21 cellular contexts compared by ENCODE assay signal in the genomic region with DNA sequence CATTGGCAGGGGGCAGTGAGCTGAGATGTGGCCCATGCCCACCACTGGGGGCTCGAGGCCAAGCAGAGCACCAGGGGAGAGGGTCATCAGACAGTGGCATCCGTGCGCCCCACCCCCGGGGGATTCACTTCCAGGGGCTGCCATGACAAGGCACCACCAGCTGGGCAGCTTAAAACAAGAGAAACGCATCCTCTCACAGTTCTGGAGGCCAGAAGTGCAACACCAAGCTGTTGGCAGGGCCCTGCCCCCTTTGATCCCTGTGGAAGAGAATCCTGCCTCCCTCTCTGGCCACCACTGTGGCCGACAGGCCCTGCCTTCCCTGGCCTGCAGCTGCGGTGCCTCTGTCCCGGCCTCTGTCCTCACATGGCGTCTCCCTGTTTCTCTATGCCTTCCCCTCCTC.
DNase-seq lines count a peak whose midpoint lies in the region; ATAC-seq, FAIRE-seq and TF ChIP-seq lines count a peak whose summit lies in the region.
"Had no signal": no experiment of that assay in that cellular context is flagged by ENCODE, and none has a peak within 500 bp of the region (broad histone marks: within the 10 kb centered on the region; RNA-seq: fewer than 3 reads in every experiment).

No MANE protein-coding gene starts in this region.

- H2AFZ ChIP-seq in HepG2 (ENCODE audit: low read length) = no peak overlapping the region
- no peak overlapping the region for H2AFZ ChIP-seq in PC-9

- BruUV-seq in HepG2 (replicated peaks; lab: Mats Ljungman, UMichigan) (no TSS peak), PC-9 (replicated peaks; lab: Mats Ljungman, UMichigan) (no TSS peak)

- H3K4me3 ChIP-seq in BLaER1 treated with 17β-estradiol and CSF1 and Interleukin-3, amounts not matched to agents 10 nM and 100 nM = no peak overlapping the region
- H3K4me3 ChIP-seq in HepG2 (replicated peaks in 1 of 3; ENCODE audit: insufficient read depth in 1 of 3, low read depth in 2 of 3, low read length in 3 of 3) (no peak overlapping the region), PC-9 (no peak overlapping the region), esophagus muscularis mucosa (no peak overlapping the region)
- H3K4me3 ChIP-seq: breast epithelium, left ventricle myocardium inferior, Peyer's patch, right lobe of liver, SK-N-MC had no signal

- WGBS in HepG2 (ENCODE audit: low lambda C conversion rate) = 42% methylated on average over 9 of the region's 9 CpGs
- 91% methylated on average over 9 of the region's 9 CpGs for WGBS in esophagus muscularis mucosa

- no peak for FAIRE-seq in HepG2 (lab: Jason Lieb, UNC)

- no peaks in the 10 kb centered on the region for H3K9me3 ChIP-seq in BLaER1 treated with 17β-estradiol and CSF1 and Interleukin-3, amounts not matched to agents 10 nM and 100 nM (replicated peaks in 1 of 11)
- H3K9me3 ChIP-seq in HepG2 (ENCODE audit: low read length) (no peaks in the 10 kb centered on the region), PC-9 (ENCODE audit: insufficient read depth, low read depth) (no peaks in the 10 kb centered on the region), esophagus muscularis mucosa (no peaks in the 10 kb centered on the region)
- H3K9me3 ChIP-seq: breast epithelium, left ventricle myocardium inferior, Peyer's patch, right lobe of liver had no signal

- intact Hi-C loops in HepG2 (cut with micrococcal nuclease; ENCODE audit: unreplicated experiment) = no loop called here
- intact Hi-C loops in posterior vena cava (cut with DNase I) = loop anchor here in 1 of 2 donors (10.0 kb wide), 1 partner anchor 161 kb away; no protein-coding TSS in a partner anchor
- intact Hi-C loops in PC-9 (cut with micrococcal nuclease; ENCODE audit: unreplicated experiment) = no loop called here
- intact Hi-C loops in esophagus muscularis mucosa (cut with DNase I) = no loop called here

- peak; percentile 75 for ATAC-seq in HepG2

- TF ChIP-seq CTCF in VCaP (conservative IDR thresholded peaks at IDR 0.05) (no peak), HepG2 (CRISPR knock-in tag; IDR thresholded peaks at IDR 0.05) (no peak), PC-9 (conservative IDR thresholded peaks at IDR 0.05) (no peak), esophagus muscularis mucosa (IDR thresholded peaks at IDR 0.05) (no peak)

- peak overlapping the region in 9 of 11 experiments; percentile 10 to 60 (median 45); a peak in 13 of 22 replicates for H3K4me2 ChIP-seq in BLaER1 treated with 17β-estradiol and CSF1 and Interleukin-3, amounts not matched to agents 10 nM and 100 nM
- H3K4me2 ChIP-seq in HepG2 (ENCODE audit: low read depth, low read length) (no peak overlapping the region), PC-9 (no peak overlapping the region)

- DNase-seq in HepG2 (ENCODE audit: low spot score) (no peak), posterior vena cava (ENCODE audit: low spot score) (peak; percentile 28), HK-2 (ENCODE audit: unreplicated experiment) (no peak), PC-9 (no peak), nucleus accumbens (lab: John Stamatoyannopoulos, UW) (no peak), esophagus muscularis mucosa (ENCODE audit: extremely low spot score) (no peak)
- DNase-seq: activated CD4-positive, alpha-beta T cell treated with anti-CD3 and anti-CD28 coated beads, Interleukin-2, amount 50 U/mL, for 1 hour; activated gamma-delta T cell treated with Interleukin-2 at 50 U/mL for 16 hours; GOT3; head of caudate nucleus; left ventricle myocardium inferior; NCI-H1105; NCI-H2081; stimulated activated CD4-positive, alpha-beta T cell treated with anti-CD3 and anti-CD28 coated beads, Interleukin-15, amount 100 ng/mL, for 24 hours; T-helper 2 cell had no signal

- no peaks in the 10 kb centered on the region for H4K20me1 ChIP-seq in BLaER1 treated with 17β-estradiol and CSF1 and Interleukin-3, amounts not matched to agents 10 nM and 100 nM
- H4K20me1 ChIP-seq in HepG2 (ENCODE audit: insufficient read depth, low read length) (no peaks in the 10 kb centered on the region), PC-9 (ENCODE audit: insufficient read depth) (no peaks in the 10 kb centered on the region)

- H3K9me2 ChIP-seq in PC-9 (ENCODE audit: insufficient read depth) = no peaks in the 10 kb centered on the region

- H3K27me3 ChIP-seq in BLaER1 treated with 17β-estradiol and CSF1 and Interleukin-3, amounts not matched to agents 10 nM and 100 nM = no peaks in the 10 kb centered on the region
- H3K27me3 ChIP-seq in HepG2 (ENCODE audit: control insufficient read depth in 1 of 2, insufficient read depth in 2 of 2, low read length in 2 of 2) = peaks cover 4 to 61% of the 10 kb centered on the region in 2 experiments; a peak in 4 of 5 replicates
- H3K27me3 ChIP-seq in PC-9 (ENCODE audit: insufficient read depth, low read depth) = peaks cover 96% of the 10 kb centered on the region
- H3K27me3 ChIP-seq in esophagus muscularis mucosa = no peaks in the 10 kb centered on the region
- H3K27me3 ChIP-seq: breast epithelium, Peyer's patch, right lobe of liver had no signal

- H3K79me2 ChIP-seq in HepG2 (ENCODE audit: insufficient read depth, low read length) = no peaks in the 10 kb centered on the region
- H3K79me2 ChIP-seq in PC-9 (ENCODE audit: low read depth) = no peaks in the 10 kb centered on the region

- TF ChIP-seq EP300 in HepG2 (IDR thresholded peaks at IDR 0.05; ENCODE audit: low read depth in 2 of 2, low read length in 2 of 2) = no peak
- no peak for TF ChIP-seq EP300 in HepG2 (CRISPR knock-in tag; IDR thresholded peaks at IDR 0.05; ENCODE audit: borderline replicate concordance)
- no peak for TF ChIP-seq EP300 in esophagus muscularis mucosa (IDR thresholded peaks at IDR 0.05)

- in situ Hi-C loops in HepG2 (cut with HindIII; ENCODE audit: extremely low pct_ligation_motif_present, low pct_unique_long_range_greater_than_20kb) = no loop called here

- CTCF ChIA-PET in HepG2 (lab: Yijun Ruan, JAX; ENCODE audit: low intra/inter-chr PET ratio, low total read pairs) = no interaction called here
- CTCF ChIA-PET in PC-9 (lab: Charles Lee) = no interaction called here

- 0 out of 22 replicates have a peak overlapping the region, but pooled peaks of 1 of the 11 experiments have one; percentile 4 for H3K9ac ChIP-seq in BLaER1 treated with 17β-estradiol and CSF1 and Interleukin-3, amounts not matched to agents 10 nM and 100 nM
- H3K9ac ChIP-seq in HepG2 (ENCODE audit: insufficient read depth, low read depth, low read length) = no peak overlapping the region

- TF ChIP-seq RAD21 in HepG2 (CRISPR knock-in tag; IDR thresholded peaks at IDR 0.05) = no peak

- TF ChIP-seq POLR2A in HepG2 (IDR thresholded peaks at IDR 0.05; ENCODE audit: insufficient read depth in 1 of 2, low read depth in 2 of 2, low read length in 2 of 2) (no peak), esophagus muscularis mucosa (IDR thresholded peaks at IDR 0.05; ENCODE audit: low read depth) (no peak)

- peak overlapping the region in 9 of 11 experiments; percentile 2 to 62 (median 41); a peak in 15 of 22 replicates for H3K27ac ChIP-seq in BLaER1 treated with 17β-estradiol and CSF1 and Interleukin-3, amounts not matched to agents 10 nM and 100 nM
- H3K27ac ChIP-seq in VCaP (peak overlapping the region; percentile 98), HepG2 (ENCODE audit: extremely low read length, insufficient read depth, low read length) (no peak overlapping the region), PC-9 (no peak overlapping the region), esophagus muscularis mucosa (replicated peaks in 1 of 4) (peak overlapping the region in 1 of 4 donors; percentile 26)
- H3K27ac ChIP-seq: left ventricle myocardium inferior, Peyer's patch, SK-N-MC had no signal

- H3K4me1 ChIP-seq in BLaER1 treated with 17β-estradiol and CSF1 and Interleukin-3, amounts not matched to agents 10 nM and 100 nM = peaks cover 23 to 67% (median 58%) of the 10 kb centered on the region in 10 experiments
- H3K4me1 ChIP-seq in HepG2 (ENCODE audit: insufficient read depth, low read length) = peaks cover 37% of the 10 kb centered on the region
- no peaks in the 10 kb centered on the region for H3K4me1 ChIP-seq in PC-9 (replicated peaks; ENCODE audit: insufficient read depth)
- peaks cover 5 to 43% (median 26%) of the 10 kb centered on the region in 4 donors for H3K4me1 ChIP-seq in esophagus muscularis mucosa

- no peaks in the 10 kb centered on the region for H3K36me3 ChIP-seq in BLaER1 treated with 17β-estradiol and CSF1 and Interleukin-3, amounts not matched to agents 10 nM and 100 nM
- H3K36me3 ChIP-seq in HepG2 (replicated peaks in 1 of 2; ENCODE audit: control insufficient read depth in 1 of 2, insufficient read depth in 2 of 2, low read length in 2 of 2) = no peaks in the 10 kb centered on the region
- H3K36me3 ChIP-seq in PC-9 (ENCODE audit: low read depth) = no peaks in the 10 kb centered on the region
- no peaks in the 10 kb centered on the region for H3K36me3 ChIP-seq in esophagus muscularis mucosa
- H3K36me3 ChIP-seq: breast epithelium, left ventricle myocardium inferior, Peyer's patch, right lobe of liver had no signal

- no peaks in the 10 kb centered on the region for H3F3A ChIP-seq in PC-9 (ENCODE audit: insufficient read depth, low read depth)

- POLR2A ChIA-PET in HepG2 (lab: Yijun Ruan, JAX) (interaction anchor here (1.1 to 1.6 kb wide), 2 partner anchors 80 to 188 kb away, joined by 4 to 5 read pairs; a partner anchor contains a TSS), PC-9 (lab: Charles Lee; ENCODE audit: unreplicated experiment) (no interaction called here)

TF ChIP-seq in HepG2, 621 proteins besides CTCF, POLR2A, EP300 and RAD21:
- TF ChIP-seq, protein P1, sequence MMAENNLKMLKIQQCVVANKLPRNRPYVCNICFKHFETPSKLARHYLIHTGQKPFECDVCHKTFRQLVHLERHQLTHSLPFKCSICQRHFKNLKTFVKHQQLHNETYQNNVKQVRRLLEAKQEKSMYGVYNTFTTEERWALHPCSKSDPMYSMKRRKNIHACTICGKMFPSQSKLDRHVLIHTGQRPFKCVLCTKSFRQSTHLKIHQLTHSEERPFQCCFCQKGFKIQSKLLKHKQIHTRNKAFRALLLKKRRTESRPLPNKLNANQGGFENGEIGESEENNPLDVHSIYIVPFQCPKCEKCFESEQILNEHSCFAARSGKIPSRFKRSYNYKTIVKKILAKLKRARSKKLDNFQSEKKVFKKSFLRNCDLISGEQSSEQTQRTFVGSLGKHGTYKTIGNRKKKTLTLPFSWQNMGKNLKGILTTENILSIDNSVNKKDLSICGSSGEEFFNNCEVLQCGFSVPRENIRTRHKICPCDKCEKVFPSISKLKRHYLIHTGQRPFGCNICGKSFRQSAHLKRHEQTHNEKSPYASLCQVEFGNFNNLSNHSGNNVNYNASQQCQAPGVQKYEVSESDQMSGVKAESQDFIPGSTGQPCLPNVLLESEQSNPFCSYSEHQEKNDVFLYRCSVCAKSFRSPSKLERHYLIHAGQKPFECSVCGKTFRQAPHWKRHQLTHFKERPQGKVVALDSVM (CRISPR knock-in tag; IDR thresholded peaks at IDR 0.05) = no peak
- TF ChIP-seq ZNF615 (CRISPR knock-in tag; IDR thresholded peaks at IDR 0.05; ENCODE audit: borderline replicate concordance) = no peak
- TF ChIP-seq ELF3 (CRISPR knock-in tag; IDR thresholded peaks at IDR 0.05) = no peak
- TF ChIP-seq HNRNPL (IDR thresholded peaks at IDR 0.05; ENCODE audit: low read depth, low read length) = peak; percentile 28; the same call in 1 of the 2 replicates
- 0 out of 2 replicates have a peak, but pooled peaks have one; percentile 27 for TF ChIP-seq ZFY (CRISPR knock-in tag; IDR thresholded peaks at IDR 0.05)
- TF ChIP-seq BRD4 (CRISPR knock-in tag; IDR thresholded peaks at IDR 0.05) = 0 out of 2 replicates have a peak, but pooled peaks have one; percentile 10

Comparison
In these comparisons a context has a peak if more than half of its experiments do, and no peak if none do; other contexts are left out.
1. H3K27ac ChIP-seq: peak in BLaER1 treated with 17β-estradiol and CSF1 and Interleukin-3, amounts not matched to agents 10 nM and 100 nM (9 of 11) and VCaP (single experiment); none in HepG2 (single experiment) and PC-9 (single experiment).
2. H3K4me2 ChIP-seq: peak in BLaER1 treated with 17β-estradiol and CSF1 and Interleukin-3, amounts not matched to agents 10 nM and 100 nM (9 of 11); none in HepG2 (single experiment) and PC-9 (single experiment).